1 cellular context compared by ENCODE assay signal in the genomic region with DNA sequence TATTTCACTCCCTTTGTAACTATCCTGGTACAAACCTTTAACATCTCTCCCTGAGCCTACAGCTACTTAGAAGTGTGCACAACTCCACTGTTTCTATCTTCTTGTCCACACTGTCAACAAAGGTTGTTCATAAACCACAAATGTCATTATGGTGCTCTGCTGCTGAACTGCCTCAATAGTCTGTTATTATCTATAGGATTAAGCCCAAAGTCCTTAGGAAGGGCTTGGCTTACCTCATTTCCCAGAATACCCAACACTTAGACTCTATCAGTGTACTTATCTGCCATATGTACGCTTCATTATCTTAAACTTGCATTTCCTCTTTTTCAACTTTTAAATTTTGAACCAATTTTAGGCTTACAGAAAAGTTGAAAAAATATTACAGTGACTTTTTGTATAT.
TF ChIP-seq lines count a peak whose summit lies in the region.

No MANE protein-coding gene starts in this region.

TF ChIP-seq in K562, 482 proteins besides CTCF, POLR2A, EP300 and RAD21 (continued from another document and continues in another):
- TF ChIP-seq, protein P1, sequence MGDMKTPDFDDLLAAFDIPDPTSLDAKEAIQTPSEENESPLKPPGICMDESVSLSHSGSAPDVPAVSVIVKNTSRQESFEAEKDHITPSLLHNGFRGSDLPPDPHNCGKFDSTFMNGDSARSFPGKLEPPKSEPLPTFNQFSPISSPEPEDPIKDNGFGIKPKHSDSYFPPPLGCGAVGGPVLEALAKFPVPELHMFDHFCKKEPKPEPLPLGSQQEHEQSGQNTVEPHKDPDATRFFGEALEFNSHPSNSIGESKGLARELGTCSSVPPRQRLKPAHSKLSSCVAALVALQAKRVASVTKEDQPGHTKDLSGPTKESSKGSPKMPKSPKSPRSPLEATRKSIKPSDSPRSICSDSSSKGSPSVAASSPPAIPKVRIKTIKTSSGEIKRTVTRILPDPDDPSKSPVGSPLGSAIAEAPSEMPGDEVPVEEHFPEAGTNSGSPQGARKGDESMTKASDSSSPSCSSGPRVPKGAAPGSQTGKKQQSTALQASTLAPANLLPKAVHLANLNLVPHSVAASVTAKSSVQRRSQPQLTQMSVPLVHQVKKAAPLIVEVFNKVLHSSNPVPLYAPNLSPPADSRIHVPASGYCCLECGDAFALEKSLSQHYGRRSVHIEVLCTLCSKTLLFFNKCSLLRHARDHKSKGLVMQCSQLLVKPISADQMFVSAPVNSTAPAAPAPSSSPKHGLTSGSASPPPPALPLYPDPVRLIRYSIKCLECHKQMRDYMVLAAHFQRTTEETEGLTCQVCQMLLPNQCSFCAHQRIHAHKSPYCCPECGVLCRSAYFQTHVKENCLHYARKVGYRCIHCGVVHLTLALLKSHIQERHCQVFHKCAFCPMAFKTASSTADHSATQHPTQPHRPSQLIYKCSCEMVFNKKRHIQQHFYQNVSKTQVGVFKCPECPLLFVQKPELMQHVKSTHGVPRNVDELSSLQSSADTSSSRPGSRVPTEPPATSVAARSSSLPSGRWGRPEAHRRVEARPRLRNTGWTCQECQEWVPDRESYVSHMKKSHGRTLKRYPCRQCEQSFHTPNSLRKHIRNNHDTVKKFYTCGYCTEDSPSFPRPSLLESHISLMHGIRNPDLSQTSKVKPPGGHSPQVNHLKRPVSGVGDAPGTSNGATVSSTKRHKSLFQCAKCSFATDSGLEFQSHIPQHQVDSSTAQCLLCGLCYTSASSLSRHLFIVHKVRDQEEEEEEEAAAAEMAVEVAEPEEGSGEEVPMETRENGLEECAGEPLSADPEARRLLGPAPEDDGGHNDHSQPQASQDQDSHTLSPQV (IDR thresholded peaks at IDR 0.05), result no peak
- TF ChIP-seq JUNB (CRISPR knock-in tag; conservative IDR thresholded peaks at IDR 0.05) (no peak), ZNF589 (CRISPR knock-in tag; IDR thresholded peaks at IDR 0.05; ENCODE audit: low read depth) (no peak), DDX20 (tag; IDR thresholded peaks at IDR 0.05; ENCODE audit: low read depth) (0 out of 2 replicates have a peak, but pooled peaks have one; percentile 25), ZNF436 (CRISPR knock-in tag; IDR thresholded peaks at IDR 0.05) (no peak), HMGN3 (IDR thresholded peaks at IDR 0.05; ENCODE audit: borderline replicate concordance, extremely low read depth, insufficient read length, low read depth, low read length) (peak; percentile 45), CHCHD3 (CRISPR knock-in tag; IDR thresholded peaks at IDR 0.05) (no peak), PHB2 (IDR thresholded peaks at IDR 0.05; ENCODE audit: low read depth) (peak; percentile 74), ZNF354B (CRISPR knock-in tag; IDR thresholded peaks at IDR 0.05) (no peak), FUS (optimal IDR thresholded peaks at IDR 0.05; ENCODE audit: low read depth, low read length) (no peak), NONO (IDR thresholded peaks at IDR 0.05; ENCODE audit: low read depth in 2 of 2, low read length in 1 of 2) (peak in 1 of 2 experiments; percentile 83; a peak in 2 of 4 replicates), SRSF7 (optimal IDR thresholded peaks at IDR 0.05; ENCODE audit: low read depth, low read length) (no peak), TEAD1 (CRISPR knock-in tag; IDR thresholded peaks at IDR 0.05) (peak in 1 of 2 experiments; percentile 81; a peak in 2 of 4 replicates), ZNF778 (CRISPR knock-in tag; IDR thresholded peaks at IDR 0.05) (no peak), HDAC1 (IDR thresholded peaks at IDR 0.05) (peak; percentile 87 to 96), FIP1L1 (IDR thresholded peaks at IDR 0.05; ENCODE audit: low read depth, low read length, poor library complexity, severe bottlenecking) (no peak), BMI1 (IDR thresholded peaks at IDR 0.05; ENCODE audit: low read length) (0 out of 2 replicates have a peak, but pooled peaks have one; percentile 6), JUN (IDR thresholded peaks at IDR 0.05; ENCODE audit: borderline replicate concordance, low read depth, low read length) (peak; percentile 75; the same call in 1 of the 2 replicates), JUN (CRISPR knock-in tag; IDR thresholded peaks at IDR 0.05; ENCODE audit: borderline replicate concordance) (no peak), SRSF3 (IDR thresholded peaks at IDR 0.05; ENCODE audit: insufficient read depth, low read length) (no peak), SMARCB1 (IDR thresholded peaks at IDR 0.05; ENCODE audit: insufficient read length, low read depth) (no peak), BRCA1 (IDR thresholded peaks at IDR 0.05) (no peak), BRCA1 (CRISPR knock-in tag; IDR thresholded peaks at IDR 0.05) (no peak), ZNF324 (CRISPR knock-in tag; IDR thresholded peaks at IDR 0.05) (no peak), SIN3A (IDR thresholded peaks at IDR 0.05; ENCODE audit: borderline replicate concordance in 2 of 2, control insufficient read depth in 1 of 2, low read depth in 2 of 2, low read length in 2 of 2) (no peak), CREB1 (IDR thresholded peaks at IDR 0.05) (peak; percentile 80; the same call in 1 of the 2 replicates), CREB1 (CRISPR knock-in tag; IDR thresholded peaks at IDR 0.05) (no peak), SRF (CRISPR knock-in tag; IDR thresholded peaks at IDR 0.05) (no peak), TGIF2 (CRISPR knock-in tag; IDR thresholded peaks at IDR 0.05) (no peak), FOXA1 (IDR thresholded peaks at IDR 0.05; ENCODE audit: borderline replicate concordance) (peak; percentile 69), ZNF143 (CRISPR knock-in tag; IDR thresholded peaks at IDR 0.05) (no peak), HOMEZ (CRISPR knock-in tag; IDR thresholded peaks at IDR 0.05) (no peak), KLF6 (CRISPR knock-in tag; IDR thresholded peaks at IDR 0.05; ENCODE audit: borderline replicate concordance) (no peak), CC2D1A (IDR thresholded peaks at IDR 0.05) (peak; percentile 83), CCAR2 (IDR thresholded peaks at IDR 0.05; ENCODE audit: low read depth, low read length) (no peak), TCF7L2 (IDR thresholded peaks at IDR 0.05; ENCODE audit: low read depth, low read length) (no peak), USF1 (CRISPR knock-in tag; IDR thresholded peaks at IDR 0.05) (no peak), TARDBP (IDR thresholded peaks at IDR 0.05) (peak; percentile 53; the same call in 1 of the 2 replicates), CBX3 (IDR thresholded peaks at IDR 0.05; ENCODE audit: borderline replicate concordance in 1 of 2, low read length in 2 of 2) (no peak; a peak in 1 of 3 replicates), ID3 (CRISPR knock-in tag; IDR thresholded peaks at IDR 0.05) (no peak), ID3 (tag; IDR thresholded peaks at IDR 0.05) (no peak), SAFB (IDR thresholded peaks at IDR 0.05; ENCODE audit: borderline replicate concordance, low read depth, low read length) (no peak), SNRNP70 (optimal IDR thresholded peaks at IDR 0.05; ENCODE audit: low read depth, low read length) (no peak), CUX1 (CRISPR knock-in tag; IDR thresholded peaks at IDR 0.05) (no peak), CSDE1 (IDR thresholded peaks at IDR 0.05) (no peak), XRCC3 (IDR thresholded peaks at IDR 0.05) (no peak), FOXK2 (conservative IDR thresholded peaks at IDR 0.05 in 1 of 2, IDR thresholded peaks at IDR 0.05 in 1 of 2; ENCODE audit: low read depth in 2 of 2) (peak; percentile 93), FOSL1 (tag; conservative IDR thresholded peaks at IDR 0.05) (peak; percentile 80), SOX6 (IDR thresholded peaks at IDR 0.05) (peak; percentile 98), MTA3 (IDR thresholded peaks at IDR 0.05; ENCODE audit: borderline replicate concordance) (peak; percentile 61; the same call in 1 of the 2 replicates), PTRF (tag; IDR thresholded peaks at IDR 0.05) (no peak), CHD1 (IDR thresholded peaks at IDR 0.05; ENCODE audit: low read length) (no peak), ELF4 (CRISPR knock-in tag; IDR thresholded peaks at IDR 0.05) (no peak), PHF21A (IDR thresholded peaks at IDR 0.05; ENCODE audit: borderline replicate concordance, low read depth) (no peak), PCBP1 (IDR thresholded peaks at IDR 0.05; ENCODE audit: low read depth, low read length, poor library complexity, severe bottlenecking) (no peak), ARID2 (IDR thresholded peaks at IDR 0.05) (no peak), RNF2 (IDR thresholded peaks at IDR 0.05) (peak; percentile 92)
- TF ChIP-seq, protein P2, sequence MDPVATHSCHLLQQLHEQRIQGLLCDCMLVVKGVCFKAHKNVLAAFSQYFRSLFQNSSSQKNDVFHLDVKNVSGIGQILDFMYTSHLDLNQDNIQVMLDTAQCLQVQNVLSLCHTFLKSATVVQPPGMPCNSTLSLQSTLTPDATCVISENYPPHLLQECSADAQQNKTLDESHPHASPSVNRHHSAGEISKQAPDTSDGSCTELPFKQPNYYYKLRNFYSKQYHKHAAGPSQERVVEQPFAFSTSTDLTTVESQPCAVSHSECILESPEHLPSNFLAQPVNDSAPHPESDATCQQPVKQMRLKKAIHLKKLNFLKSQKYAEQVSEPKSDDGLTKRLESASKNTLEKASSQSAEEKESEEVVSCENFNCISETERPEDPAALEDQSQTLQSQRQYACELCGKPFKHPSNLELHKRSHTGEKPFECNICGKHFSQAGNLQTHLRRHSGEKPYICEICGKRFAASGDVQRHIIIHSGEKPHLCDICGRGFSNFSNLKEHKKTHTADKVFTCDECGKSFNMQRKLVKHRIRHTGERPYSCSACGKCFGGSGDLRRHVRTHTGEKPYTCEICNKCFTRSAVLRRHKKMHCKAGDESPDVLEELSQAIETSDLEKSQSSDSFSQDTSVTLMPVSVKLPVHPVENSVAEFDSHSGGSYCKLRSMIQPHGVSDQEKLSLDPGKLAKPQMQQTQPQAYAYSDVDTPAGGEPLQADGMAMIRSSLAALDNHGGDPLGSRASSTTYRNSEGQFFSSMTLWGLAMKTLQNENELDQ (CRISPR knock-in tag; IDR thresholded peaks at IDR 0.05; ENCODE audit: borderline replicate concordance), result no peak
